1 cellular context compared by ENCODE assay signal in the genomic region with DNA sequence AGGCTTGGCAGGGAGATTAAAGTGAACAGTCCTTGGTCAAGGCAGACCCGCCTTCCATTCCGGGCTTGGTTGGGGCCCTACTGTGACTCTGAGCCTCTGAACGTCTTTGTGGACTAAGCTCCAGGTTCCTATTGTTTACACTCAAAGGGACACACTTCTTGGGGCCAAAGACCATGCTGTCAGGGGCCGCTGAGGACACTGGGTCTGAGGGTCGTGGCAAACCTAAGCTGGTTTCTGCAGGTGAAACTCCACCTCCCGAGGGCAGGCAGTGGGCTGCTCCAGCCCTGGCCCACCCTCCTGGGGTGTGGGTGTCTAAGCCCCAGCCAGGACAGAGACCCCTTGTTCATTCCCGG.
TF ChIP-seq lines count a peak whose summit lies in the region.

No MANE protein-coding gene starts in this region.

TF ChIP-seq in GM23338, 12 proteins besides CTCF, POLR2A, EP300 and RAD21 (continued from another document):
- TF ChIP-seq POLR2AphosphoS5 (IDR thresholded peaks at IDR 0.05; ENCODE audit: low read depth) = no peak
- no peak for TF ChIP-seq STAT1 (IDR thresholded peaks at IDR 0.05; ENCODE audit: unreplicated experiment)
- no peak for TF ChIP-seq NANOG (IDR thresholded peaks at IDR 0.05; ENCODE audit: borderline replicate concordance)
- no peak for TF ChIP-seq EZH2 (IDR thresholded peaks at IDR 0.05; ENCODE audit: low read depth, unreplicated experiment)
TF ChIP-seq in GM23338: peak in this region for 0.
